ENCODE assay signal across 9 cellular contexts in genomic region chr7:47601119-47601880, GRCh38. TPM values are rescaled to one million over a fixed set of nuclear protein-coding genes. Genes with fewer than 3 reads are reported as not detected.
DNase-seq lines count a peak whose midpoint lies in the region; ATAC-seq and TF ChIP-seq lines count a peak whose summit lies in the region.
"Had no signal": no experiment of that assay in that cellular context is flagged by ENCODE, and none has a peak within 500 bp of the region (broad histone marks: within the 10 kb centered on the region; RNA-seq: fewer than 3 reads in every experiment).

No MANE protein-coding gene starts in this region.

- H3K36me3 Mint-ChIP-seq in memory B cell: peaks cover 10% of the 10 kb centered on the region

- no peak overlapping the region for H3K4me3 ChIP-seq in testis

- no peak overlapping the region for H3K27ac ChIP-seq in testis

- 84 to 91% methylated on average over 4 of the region's 4 CpGs for WGBS in testis, 2 donors

- H3K27me3 Mint-ChIP-seq in memory B cell: no peaks in the 10 kb centered on the region

- peaks cover 31% of the 10 kb centered on the region for H3K4me1 Mint-ChIP-seq in memory B cell

- peak; percentile 77 for DNase-seq in GM04504 (ENCODE audit: low read depth)
- no peak for DNase-seq in memory B cell (ENCODE audit: low spot score in 2 of 2)
- no peak for DNase-seq in DMS53 (lab: John Stamatoyannopoulos, UW)
- no peak for DNase-seq in NCI-H345 (lab: John Stamatoyannopoulos, UW)
- no peak for DNase-seq in testis
- no peak for DNase-seq in GM19240 (ENCODE audit: insufficient read length, low spot score)
- DNase-seq: activated T-cell treated with anti-CD3 and anti-CD28 coated beads, Interleukin-2, amount 50 U/mL, for 4 hours had no signal

- H3K36me3 ChIP-seq in testis (ENCODE audit: low read depth, missing control alignments): no peaks in the 10 kb centered on the region

- peak overlapping the region; percentile 70 for H3K27ac Mint-ChIP-seq in memory B cell

- TF ChIP-seq CTCF in testis (IDR thresholded peaks at IDR 0.05): no peak

- intact Hi-C loops in testis (cut with DNase I; ENCODE audit: low total_unique reads): no loop called here

- H3K9me3 ChIP-seq in testis: no peaks in the 10 kb centered on the region

- H3K27me3 ChIP-seq in testis: no peaks in the 10 kb centered on the region

- H3K4me1 ChIP-seq in testis: peaks cover 10% of the 10 kb centered on the region

- no peak for TF ChIP-seq POLR2A in testis (IDR thresholded peaks at IDR 0.05)

- H3K4me3 Mint-ChIP-seq in memory B cell: peak overlapping the region; percentile 53
- H3K4me3 Mint-ChIP-seq: activated T-cell treated with anti-CD3 and anti-CD28 coated beads, Interleukin-2, amount 50 U/mL, for 4 hours had no signal

- ATAC-seq in HG02885 (IDR thresholded peaks at IDR 0.05; ENCODE audit: poor library complexity, unreplicated experiment) (peak; percentile 70), SK-N-SH treated with all-trans-retinoic acid at 6 μM for 48 hours (peak; percentile 23), memory B cell (ENCODE audit: low read depth) (peak; percentile 85)

- peaks cover 11% of the 10 kb centered on the region for H3K9me3 Mint-ChIP-seq in memory B cell

TF ChIP-seq in SK-N-SH treated with all-trans-retinoic acid at 6 μM for 48 hours, 23 proteins besides CTCF, POLR2A, EP300 and RAD21:
- TF ChIP-seq GLIS3 (CRISPR knock-in tag; IDR thresholded peaks at IDR 0.05): no peak
- TF ChIP-seq ISL1 (CRISPR knock-in tag; IDR thresholded peaks at IDR 0.05): peak; percentile 18; the same call in 1 of the 2 replicates
- TF ChIP-seq TCF4 (CRISPR knock-in tag; IDR thresholded peaks at IDR 0.05; ENCODE audit: borderline replicate concordance): no peak
- no peak for TF ChIP-seq BACH2 (CRISPR knock-in tag; IDR thresholded peaks at IDR 0.05; ENCODE audit: borderline replicate concordance)
- TF ChIP-seq ZFP30 (CRISPR knock-in tag; IDR thresholded peaks at IDR 0.05): no peak
- no peak for TF ChIP-seq TSHZ2 (CRISPR knock-in tag; IDR thresholded peaks at IDR 0.05)
- TF ChIP-seq ZC3H10 (CRISPR knock-in tag; IDR thresholded peaks at IDR 0.05): no peak
- TF ChIP-seq PATZ1 (CRISPR knock-in tag; IDR thresholded peaks at IDR 0.05; ENCODE audit: borderline replicate concordance): 0 out of 2 replicates have a peak, but pooled peaks have one; percentile 19
- TF ChIP-seq CREB5 (CRISPR knock-in tag; IDR thresholded peaks at IDR 0.05; ENCODE audit: low read depth): no peak
- TF ChIP-seq CSRNP3 (CRISPR knock-in tag; IDR thresholded peaks at IDR 0.05): no peak
- TF ChIP-seq SNAI2 (CRISPR knock-in tag; IDR thresholded peaks at IDR 0.05): no peak
- no peak for TF ChIP-seq ESRRG (CRISPR knock-in tag; IDR thresholded peaks at IDR 0.05)
- TF ChIP-seq PPARA (CRISPR knock-in tag; IDR thresholded peaks at IDR 0.05; ENCODE audit: borderline replicate concordance): no peak
- TF ChIP-seq TOX (CRISPR knock-in tag; IDR thresholded peaks at IDR 0.05; ENCODE audit: borderline replicate concordance): no peak
- no peak for TF ChIP-seq ZNF565 (CRISPR knock-in tag; conservative IDR thresholded peaks at IDR 0.05; ENCODE audit: low read depth)
- TF ChIP-seq CSDC2 (CRISPR knock-in tag; IDR thresholded peaks at IDR 0.05): peak; percentile 67
- TF ChIP-seq ZFP3 (CRISPR knock-in tag; IDR thresholded peaks at IDR 0.05): 0 out of 2 replicates have a peak, but pooled peaks have one; percentile 12
TF ChIP-seq in SK-N-SH treated with all-trans-retinoic acid at 6 μM for 48 hours: peak in this region for 4.

RNA-seq across cellular contexts. Expression of gene TNS3, which starts 19.4 kb away (rescaled TPM):
- total RNA-seq in testis: 10 to 100 TPM; 60.0 to 93.5 TPM
- 28.5 TPM for polyA plus RNA-seq in testis (ENCODE audit: insufficient read depth, low read depth, low replicate concordance)

Comparison
In these comparisons a context has a peak if more than half of its experiments do, and no peak if none do; other contexts are left out.
1. ATAC-seq: peak in every context shown above with its lines; median percentile 85 in memory B cell; 70 in HG02885; 23 in SK-N-SH treated with all-trans-retinoic acid at 6 μM for 48 hours.